In the genomic region with DNA sequence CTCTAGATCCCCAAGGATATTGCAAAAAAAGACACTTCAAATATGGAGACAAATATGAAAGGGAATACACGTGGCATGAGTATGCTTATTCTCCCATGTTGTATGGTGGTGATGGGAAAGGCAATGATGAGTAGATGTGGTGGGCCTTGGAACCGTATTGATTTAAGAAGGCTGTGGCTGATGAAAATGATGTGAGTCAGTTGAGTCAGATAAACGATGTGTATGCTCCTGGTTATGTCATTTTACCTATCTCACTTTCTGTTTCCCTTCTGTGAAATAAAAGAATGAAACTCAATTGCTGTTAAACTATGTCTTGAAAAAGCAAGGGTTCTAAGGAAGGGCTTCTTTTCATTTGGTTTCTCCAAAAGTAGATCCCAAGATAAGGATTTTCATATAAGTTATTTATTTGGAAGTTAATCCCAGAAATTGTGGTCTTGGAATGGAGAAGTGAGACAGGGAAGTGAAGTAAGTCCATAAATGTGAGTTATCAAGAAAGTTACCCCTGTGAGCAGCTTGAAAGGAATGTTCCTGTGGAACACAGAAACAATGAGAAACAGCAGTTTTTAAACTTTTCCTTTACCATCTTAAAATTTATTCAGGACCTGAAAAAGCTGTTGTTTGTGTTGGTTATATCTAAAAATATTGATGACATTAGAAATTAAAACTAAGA, we compare ENCODE assay signal across 15 cellular contexts.
DNase-seq lines count a peak whose midpoint lies in the region; ATAC-seq, FAIRE-seq and TF ChIP-seq lines count a peak whose summit lies in the region.
"Had no signal": no experiment of that assay in that cellular context is flagged by ENCODE, and none has a peak within 500 bp of the region (broad histone marks: within the 10 kb centered on the region; RNA-seq: fewer than 3 reads in every experiment).

No MANE protein-coding gene starts in this region.

- H3K4me2 ChIP-seq in astrocyte (ENCODE audit: low read length): peak overlapping the region; percentile 28

- H3K4me3 Mint-ChIP-seq in astrocyte (ENCODE audit: unreplicated experiment): no peak overlapping the region
- H3K4me3 Mint-ChIP-seq: memory B cell had no signal

- H3K9me3 ChIP-seq in astrocyte (ENCODE audit: insufficient read depth, low read depth, low read length): no peaks in the 10 kb centered on the region
- H3K9me3 ChIP-seq in colonic mucosa: no peaks in the 10 kb centered on the region
- H3K9me3 ChIP-seq in right atrium auricular region: no peaks in the 10 kb centered on the region
- H3K9me3 ChIP-seq: suprapubic skin had no signal

- no peaks in the 10 kb centered on the region for H4K20me1 ChIP-seq in astrocyte (ENCODE audit: insufficient read depth, low read length)

- no peaks in the 10 kb centered on the region for H3K27me3 ChIP-seq in astrocyte (ENCODE audit: insufficient read depth, low read length)
- H3K27me3 ChIP-seq in colonic mucosa: no peaks in the 10 kb centered on the region
- no peaks in the 10 kb centered on the region for H3K27me3 ChIP-seq in right atrium auricular region
- H3K27me3 ChIP-seq: suprapubic skin had no signal

- intact Hi-C loops in colonic mucosa (cut with DNase I): no loop called here

- peak; percentile 40 for DNase-seq in AG08395 (ENCODE audit: low spot score)
- DNase-seq in astrocyte (ENCODE audit: low read depth): peak; percentile 61
- DNase-seq in NCI-H2196 (lab: John Stamatoyannopoulos, UW; ENCODE audit: unreplicated experiment): no peak
- DNase-seq in colonic mucosa: no peak
- DNase-seq in C1 segment of cervical spinal cord (lab: John Stamatoyannopoulos, UW): no peak
- DNase-seq in right atrium auricular region (ENCODE audit: low spot score): no peak
- DNase-seq: NCI-H1694; posterior cingulate gyrus; stimulated activated CD4-positive, alpha-beta T cell treated with anti-CD3 and anti-CD28 coated beads, Interleukin-4, amount 100 ng/mL, for 1 hour; T1000 had no signal

- H3K27ac ChIP-seq in astrocyte (ENCODE audit: low read depth, low read length) (peak overlapping the region; percentile 36), colonic mucosa (no peak overlapping the region), right atrium auricular region (no peak overlapping the region)
- H3K27ac ChIP-seq: coronary artery, suprapubic skin had no signal

- FAIRE-seq in astrocyte (lab: Jason Lieb, UNC): peak; percentile 93

- H3K4me3 ChIP-seq in astrocyte (ENCODE audit: insufficient read depth, low read depth, low read length): no peak overlapping the region
- H3K4me3 ChIP-seq in colonic mucosa: no peak overlapping the region
- no peak overlapping the region for H3K4me3 ChIP-seq in right atrium auricular region
- H3K4me3 ChIP-seq: coronary artery, suprapubic skin had no signal

- no peak overlapping the region for H3K9ac ChIP-seq in astrocyte (ENCODE audit: low read length)
- H3K9ac ChIP-seq in colonic mucosa (ENCODE audit: low read depth in 2 of 2, low read length in 2 of 2): no peak overlapping the region

- H3K79me2 ChIP-seq in astrocyte (ENCODE audit: insufficient read depth, low read length): no peaks in the 10 kb centered on the region

- peak overlapping the region; percentile 83 for H3K27ac Mint-ChIP-seq in astrocyte (ENCODE audit: unreplicated experiment)
- H3K27ac Mint-ChIP-seq: memory B cell had no signal

- H3K36me3 Mint-ChIP-seq in astrocyte (ENCODE audit: low read depth, unreplicated experiment): no peaks in the 10 kb centered on the region
- H3K36me3 Mint-ChIP-seq: memory B cell had no signal

- H3K27me3 Mint-ChIP-seq in astrocyte (ENCODE audit: low read depth, unreplicated experiment): no peaks in the 10 kb centered on the region

- no peaks in the 10 kb centered on the region for H3K4me1 ChIP-seq in astrocyte (ENCODE audit: insufficient read depth, low read length)
- H3K4me1 ChIP-seq in colonic mucosa: no peaks in the 10 kb centered on the region
- H3K4me1 ChIP-seq in right atrium auricular region: no peaks in the 10 kb centered on the region
- H3K4me1 ChIP-seq: suprapubic skin had no signal

- peaks cover 5% of the 10 kb centered on the region for H3K4me1 Mint-ChIP-seq in astrocyte (ENCODE audit: low read depth, unreplicated experiment)

- no peak overlapping the region for H2AFZ ChIP-seq in astrocyte (ENCODE audit: low read depth, low read length)

- ATAC-seq in GM18868 (IDR thresholded peaks at IDR 0.05; ENCODE audit: unreplicated experiment) (peak; percentile 53), HG03565 (IDR thresholded peaks at IDR 0.05; ENCODE audit: unreplicated experiment) (peak; percentile 40)

- no peaks in the 10 kb centered on the region for H3K36me3 ChIP-seq in astrocyte (ENCODE audit: insufficient read depth, low read length)
- H3K36me3 ChIP-seq in colonic mucosa: no peaks in the 10 kb centered on the region
- H3K36me3 ChIP-seq in right atrium auricular region: no peaks in the 10 kb centered on the region
- H3K36me3 ChIP-seq: suprapubic skin had no signal

- peaks cover 2% of the 10 kb centered on the region for H3K9me3 Mint-ChIP-seq in astrocyte (ENCODE audit: unreplicated experiment)
- H3K9me3 Mint-ChIP-seq: memory B cell had no signal

- TF ChIP-seq CTCF in astrocyte (IDR thresholded peaks at IDR 0.05; ENCODE audit: insufficient read depth, low read depth, low read length): no peak
- no peak for TF ChIP-seq CTCF in colonic mucosa (IDR thresholded peaks at IDR 0.05)
- TF ChIP-seq CTCF in right atrium auricular region (IDR thresholded peaks at IDR 0.05): no peak

Comparison
In these comparisons a context has a peak if more than half of its experiments do, and no peak if none do; other contexts are left out.
1. DNase-seq: peak in AG08395 (single experiment) and astrocyte (single experiment); none in NCI-H2196 (single experiment), colonic mucosa (single experiment), C1 segment of cervical spinal cord (0 of 14) and right atrium auricular region (single experiment).